In genomic region chr17:17400070-17400469, GRCh38 we compare ENCODE assay signal across 1 cellular context.
TF ChIP-seq lines count a peak whose summit lies in the region.

No MANE protein-coding gene starts in this region.

TF ChIP-seq in neural cell, 6 proteins besides CTCF, POLR2A, EP300 and RAD21:
- TF ChIP-seq, protein P1, sequence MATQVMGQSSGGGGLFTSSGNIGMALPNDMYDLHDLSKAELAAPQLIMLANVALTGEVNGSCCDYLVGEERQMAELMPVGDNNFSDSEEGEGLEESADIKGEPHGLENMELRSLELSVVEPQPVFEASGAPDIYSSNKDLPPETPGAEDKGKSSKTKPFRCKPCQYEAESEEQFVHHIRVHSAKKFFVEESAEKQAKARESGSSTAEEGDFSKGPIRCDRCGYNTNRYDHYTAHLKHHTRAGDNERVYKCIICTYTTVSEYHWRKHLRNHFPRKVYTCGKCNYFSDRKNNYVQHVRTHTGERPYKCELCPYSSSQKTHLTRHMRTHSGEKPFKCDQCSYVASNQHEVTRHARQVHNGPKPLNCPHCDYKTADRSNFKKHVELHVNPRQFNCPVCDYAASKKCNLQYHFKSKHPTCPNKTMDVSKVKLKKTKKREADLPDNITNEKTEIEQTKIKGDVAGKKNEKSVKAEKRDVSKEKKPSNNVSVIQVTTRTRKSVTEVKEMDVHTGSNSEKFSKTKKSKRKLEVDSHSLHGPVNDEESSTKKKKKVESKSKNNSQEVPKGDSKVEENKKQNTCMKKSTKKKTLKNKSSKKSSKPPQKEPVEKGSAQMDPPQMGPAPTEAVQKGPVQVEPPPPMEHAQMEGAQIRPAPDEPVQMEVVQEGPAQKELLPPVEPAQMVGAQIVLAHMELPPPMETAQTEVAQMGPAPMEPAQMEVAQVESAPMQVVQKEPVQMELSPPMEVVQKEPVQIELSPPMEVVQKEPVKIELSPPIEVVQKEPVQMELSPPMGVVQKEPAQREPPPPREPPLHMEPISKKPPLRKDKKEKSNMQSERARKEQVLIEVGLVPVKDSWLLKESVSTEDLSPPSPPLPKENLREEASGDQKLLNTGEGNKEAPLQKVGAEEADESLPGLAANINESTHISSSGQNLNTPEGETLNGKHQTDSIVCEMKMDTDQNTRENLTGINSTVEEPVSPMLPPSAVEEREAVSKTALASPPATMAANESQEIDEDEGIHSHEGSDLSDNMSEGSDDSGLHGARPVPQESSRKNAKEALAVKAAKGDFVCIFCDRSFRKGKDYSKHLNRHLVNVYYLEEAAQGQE (IDR thresholded peaks at IDR 0.05; ENCODE audit: borderline replicate concordance): no peak
- TF ChIP-seq SMC3 (conservative IDR thresholded peaks at IDR 0.05; ENCODE audit: poor library complexity) (no peak), EZH2 (IDR thresholded peaks at IDR 0.05; ENCODE audit: borderline replicate concordance, insufficient read depth, low read length, poor library complexity, severe bottlenecking) (no peak), POLR2AphosphoS5 (IDR thresholded peaks at IDR 0.05) (no peak), TAF1 (IDR thresholded peaks at IDR 0.05; ENCODE audit: low read depth) (no peak), MXI1 (conservative IDR thresholded peaks at IDR 0.05; ENCODE audit: poor library complexity, severe bottlenecking) (no peak)
